8 cellular contexts compared by ENCODE assay signal in the genomic region with DNA sequence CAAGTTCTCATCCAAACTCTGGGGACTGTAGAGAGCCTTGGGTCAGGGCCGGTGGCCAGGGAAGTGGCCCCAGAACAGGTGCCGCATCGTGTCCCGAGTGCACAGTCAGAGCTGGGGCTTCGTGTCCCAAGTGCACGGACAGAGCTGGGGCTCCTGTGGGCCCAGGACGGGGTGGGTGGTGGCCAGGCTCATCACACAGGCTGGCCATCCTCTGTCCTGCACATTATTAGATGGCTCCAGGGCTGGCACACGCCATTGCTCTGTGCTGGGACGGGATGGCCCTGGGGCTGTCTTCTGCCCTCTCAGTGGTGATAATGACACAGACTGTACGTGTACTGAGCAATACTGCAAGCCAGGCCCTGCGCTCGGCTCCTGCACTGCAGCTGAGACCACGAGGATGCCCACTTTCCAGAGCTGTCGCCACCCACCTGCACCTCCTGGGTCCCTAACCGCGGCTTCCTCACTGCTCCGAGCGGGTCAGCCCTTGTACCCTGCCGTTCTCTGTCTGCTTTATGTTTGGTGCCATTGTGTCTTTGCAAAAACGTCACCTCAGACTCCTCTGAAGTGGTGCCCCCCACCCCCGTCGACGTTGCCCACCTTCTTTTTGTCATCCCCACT. TPM values are rescaled to one million over a fixed set of nuclear protein-coding genes. Genes with fewer than 3 reads are reported as not detected.
DNase-seq lines count a peak whose midpoint lies in the region; ATAC-seq and TF ChIP-seq lines count a peak whose summit lies in the region.
"Had no signal": no experiment of that assay in that cellular context is flagged by ENCODE, and none has a peak within 500 bp of the region (broad histone marks: within the 10 kb centered on the region; RNA-seq: fewer than 3 reads in every experiment).

No MANE protein-coding gene starts in this region.

- H3K4me2 ChIP-seq in H9 (ENCODE audit: insufficient read depth, insufficient read length, low read length), result no peak overlapping the region

- intact Hi-C loops in activated B cell treated with CpG ODN at 0.5 μM for 24 hours (cut with micrococcal nuclease), result loop anchor here (2.0 to 5.0 kb wide), 2 partner anchors 15 to 405 kb away; no protein-coding TSS in a partner anchor
- intact Hi-C loops in spleen (cut with DNase I; ENCODE audit: low total_unique reads), result no loop called here

- no peak overlapping the region for H2AFZ ChIP-seq in H9 (ENCODE audit: low read length)

- H3K9me3 ChIP-seq in H9 (ENCODE audit: control insufficient read depth, low read depth, low read length) (no peaks in the 10 kb centered on the region), right atrium auricular region (no peaks in the 10 kb centered on the region), spleen (no peaks in the 10 kb centered on the region)

- H3K56ac ChIP-seq in H9 (ENCODE audit: insufficient read length, low read depth, low read length), result no peak overlapping the region

- no peaks in the 10 kb centered on the region; the same call in 1 of the 2 replicates for H3K4me1 ChIP-seq in H9 (ENCODE audit: insufficient read depth, low read length)
- H3K4me1 ChIP-seq in right atrium auricular region, result peaks cover 0 to 69% of the 10 kb centered on the region in 2 donors
- H3K4me1 ChIP-seq in spleen, result peaks cover 64 to 89% (median 83%) of the 10 kb centered on the region in 6 donors

- no CpG with 5 or more reads among the region's 23 CpGs for WGBS in H9 (ENCODE audit: extremely low coverage, insufficient read length, low lambda C conversion rate)
- WGBS in spleen, 5 donors, result 58 to 69% (median 65%) methylated on average over 19 to 23 of the region's 23 CpGs

- no peak for TF ChIP-seq POLR2A in spleen (IDR thresholded peaks at IDR 0.05)

- H3K4me1 Mint-ChIP-seq in H9 (peaks cover 18 to 24% of the 10 kb centered on the region in 2 experiments), activated B cell treated with CpG ODN at 0.5 μM for 24 hours (peaks cover 73% of the 10 kb centered on the region)

- no peak overlapping the region for H2AK5ac ChIP-seq in H9 (ENCODE audit: insufficient read length, low read length)

- no peak overlapping the region for H3K4ac ChIP-seq in H9 (ENCODE audit: low read depth, low read length)

- no peak overlapping the region for H4K8ac ChIP-seq in H9 (replicated peaks; ENCODE audit: insufficient read length, low read depth, low read length)

- H4K5ac ChIP-seq in H9 (ENCODE audit: insufficient read length, low read depth, low read length), result no peak overlapping the region

- H3K9ac ChIP-seq in H9 (ENCODE audit: extremely low read depth, insufficient read length, low read length), result no peak overlapping the region

- H2BK15ac ChIP-seq in H9 (ENCODE audit: low read depth, low read length), result no peak overlapping the region

- no peak overlapping the region; a peak in 1 of 7 replicates for H3K27ac Mint-ChIP-seq in H9
- H3K27ac Mint-ChIP-seq in activated B cell treated with CpG ODN at 0.5 μM for 24 hours, result peak overlapping the region; percentile 77

- H3K27me3 Mint-ChIP-seq in H9 (ENCODE audit: low read depth) (peaks cover 38% of the 10 kb centered on the region), activated B cell treated with CpG ODN at 0.5 μM for 24 hours (no peaks in the 10 kb centered on the region)

- H3T11ph ChIP-seq in H9 (ENCODE audit: low read length), result no peak overlapping the region

- no peak for DNase-seq in H9
- DNase-seq in activated B cell treated with CpG ODN at 0.5 μM for 24 hours, result no peak
- no peak for DNase-seq in right atrium auricular region (ENCODE audit: low spot score)
- DNase-seq in spleen, result no peak
- no peak for DNase-seq in Kasumi-1 (lab: John Stamatoyannopoulos, UW)
- DNase-seq in NCI-H128 (lab: John Stamatoyannopoulos, UW; ENCODE audit: unreplicated experiment), result no peak
- DNase-seq: NCI-H1105 had no signal

- H2BK5ac ChIP-seq in H9 (ENCODE audit: insufficient read length, low read length), result no peak overlapping the region

- H3K23me2 ChIP-seq in H9 (ENCODE audit: insufficient read length, low read depth, low read length, poor library complexity, severe bottlenecking), result peaks cover 6% of the 10 kb centered on the region

- no peak overlapping the region for H2BK12ac ChIP-seq in H9 (ENCODE audit: insufficient read length, low read depth, low read length)

- H3K9me3 Mint-ChIP-seq in H9 (no peaks in the 10 kb centered on the region), activated B cell treated with CpG ODN at 0.5 μM for 24 hours (no peaks in the 10 kb centered on the region)

- H3K27me3 ChIP-seq in H9 (ENCODE audit: insufficient read depth, low read length) (peaks cover 7% of the 10 kb centered on the region; the same call in 1 of the 2 replicates), right atrium auricular region (no peaks in the 10 kb centered on the region), spleen (replicated peaks in 1 of 7) (no peaks in the 10 kb centered on the region)

- H3K27ac ChIP-seq in H9 (ENCODE audit: insufficient read length, low read depth, low read length) (no peak overlapping the region), right atrium auricular region (peak overlapping the region in 1 of 2 donors; percentile 85), spleen (peak overlapping the region in 1 of 8 donors; percentile 65)

- H3K4me3 ChIP-seq in right atrium auricular region (peak overlapping the region; percentile 69 to 72), spleen (peak overlapping the region; percentile 45 to 90 (median 61))

- no peak overlapping the region for H4K91ac ChIP-seq in H9 (ENCODE audit: insufficient read length, low read depth, low read length)

- TF ChIP-seq CTCF in H9 (conservative IDR thresholded peaks at IDR 0.05), result no peak
- no peak for TF ChIP-seq CTCF in activated B cell treated with CpG ODN at 0.5 μM for 24 hours (IDR thresholded peaks at IDR 0.05)
- no peak for TF ChIP-seq CTCF in right atrium auricular region (IDR thresholded peaks at IDR 0.05)
- TF ChIP-seq CTCF in spleen (IDR thresholded peaks at IDR 0.05 in 8 of 11, conservative IDR thresholded peaks at IDR 0.05 in 3 of 11), result no peak

- H3K79me1 ChIP-seq in H9 (ENCODE audit: insufficient read depth, low read depth, low read length, poor library complexity, severe bottlenecking), result peaks cover 8% of the 10 kb centered on the region

- H3K14ac ChIP-seq in H9 (ENCODE audit: insufficient read depth, low read length), result no peak overlapping the region

- H3K4me3 Mint-ChIP-seq in H9 (peak overlapping the region; percentile 78 to 87), activated B cell treated with CpG ODN at 0.5 μM for 24 hours (peak overlapping the region; percentile 83)

- H3K18ac ChIP-seq in H9 (ENCODE audit: insufficient read length, low read depth, low read length), result no peak overlapping the region

- H3K23ac ChIP-seq in H9 (ENCODE audit: insufficient read length, low read depth, low read length), result no peak overlapping the region

- no peak overlapping the region for H2BK20ac ChIP-seq in H9 (ENCODE audit: low read depth, low read length, poor library complexity, severe bottlenecking)

- no peaks in the 10 kb centered on the region for H4K20me1 ChIP-seq in H9 (ENCODE audit: control insufficient read depth, insufficient read depth, insufficient read length)

- peaks cover 27% of the 10 kb centered on the region; the same call in 1 of the 2 replicates for H3K79me2 ChIP-seq in H9 (ENCODE audit: insufficient read depth, low read length)

- H3K36me3 ChIP-seq in right atrium auricular region, result no peaks in the 10 kb centered on the region
- peaks cover 0 to 19% (median 0%) of the 10 kb centered on the region in 6 donors for H3K36me3 ChIP-seq in spleen

- POLR2A ChIA-PET in activated B cell treated with CpG ODN at 0.5 μM for 24 hours (lab: Charles Lee), result interaction anchor here (0.5 to 0.7 kb wide), 3 partner anchors 17 to 330 kb away, joined by 3 to 6 read pairs (median 5); no protein-coding TSS in a partner anchor

- no peak for ATAC-seq in activated B cell treated with CpG ODN at 0.5 μM for 24 hours (ENCODE audit: low read depth)
- ATAC-seq in HG03439 (IDR thresholded peaks at IDR 0.05; ENCODE audit: unreplicated experiment), result no peak

- CTCF ChIA-PET in activated B cell treated with CpG ODN at 0.5 μM for 24 hours (lab: Charles Lee), result interaction anchor here (1.3 to 1.4 kb wide), 2 partner anchors 32 to 62 kb away, joined by 3 to 4 read pairs; no protein-coding TSS in a partner anchor

- H2BK120ac ChIP-seq in H9 (ENCODE audit: low read depth, low read length, poor library complexity, severe bottlenecking), result no peak overlapping the region

- peaks cover 5% of the 10 kb centered on the region in 3 experiments for H3K36me3 Mint-ChIP-seq in H9 (ENCODE audit: insufficient read depth in 1 of 3, low read depth in 3 of 3)
- peaks cover 16% of the 10 kb centered on the region for H3K36me3 Mint-ChIP-seq in activated B cell treated with CpG ODN at 0.5 μM for 24 hours (ENCODE audit: low read depth)

RNA-seq across cellular contexts. Expression of a gene that starts 1.9 kb away (rescaled TPM):
- total RNA-seq in H9 (2021) (90.8 and 92.3 TPM in 2 replicates), activated B cell treated with CpG ODN at 0.5 μM for 24 hours (50.3 and 58.7 TPM in 2 replicates), right atrium auricular region (10 to 100 TPM; 19.3 to 20.4 TPM), spleen (100 to 1,000 TPM in 1 of 7 donors, 10 to 100 TPM in 6; 28.3 to 161 (median 60.4) TPM)
- polyA plus RNA-seq in spleen, result 10 to 100 TPM; 14.3 to 40.3 (median 22.3) TPM
